ENCODE assay signal across 17 cellular contexts in the genomic region with DNA sequence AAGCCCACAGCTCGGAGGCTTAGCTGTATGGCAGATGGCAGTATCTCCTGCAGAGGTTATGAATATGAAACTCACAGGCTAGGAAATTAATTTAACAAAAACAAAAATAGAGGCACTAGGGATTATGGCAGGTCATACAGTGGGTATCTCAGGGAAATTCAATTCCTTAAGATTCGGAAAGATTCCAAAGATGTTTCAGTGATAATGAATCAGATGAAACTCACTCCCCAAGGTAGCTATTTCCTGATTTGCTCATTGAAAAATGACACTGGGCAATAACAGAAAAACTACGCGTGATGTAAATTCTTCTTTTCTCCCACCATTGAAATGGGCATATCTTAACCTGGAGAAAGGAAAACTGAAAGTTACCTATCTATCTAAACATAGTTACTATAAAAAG.
"Had no signal": no experiment of that assay in that cellular context is flagged by ENCODE, and none has a peak within 500 bp of the region (broad histone marks: within the 10 kb centered on the region; RNA-seq: fewer than 3 reads in every experiment).

No MANE protein-coding gene starts in this region.

- H3K27ac ChIP-seq: coronary artery, epithelial cell of prostate, hepatocyte, testis had no signal

- ATAC-seq: left cardiac atrium had no signal

- H3K9me3 ChIP-seq: testis had no signal

- H3K79me2 ChIP-seq: hepatocyte had no signal

- H3K4me3 ChIP-seq: coronary artery, hepatocyte, testis had no signal

- H3K27me3 ChIP-seq: hepatocyte, testis had no signal

- H2AFZ ChIP-seq: hepatocyte had no signal

- H3K4me2 ChIP-seq: hepatocyte had no signal

- DNase-seq: activated CD4-positive, alpha-beta T cell treated with anti-CD3 and anti-CD28 coated beads for 1 hour; activated CD8-positive, alpha-beta memory T cell treated with anti-CD3 and anti-CD28 coated beads, Interleukin-2, amount 50 U/mL, for 4 hours; activated naive CD4-positive, alpha-beta T cell; activated T-cell treated with anti-CD3 and anti-CD28 coated beads, Interleukin-2, amount 50 U/mL, for 24 hours; foreskin fibroblast; immature natural killer cell; left cardiac atrium; nucleus accumbens; stimulated activated CD4-positive, alpha-beta T cell treated with anti-CD3 and anti-CD28 coated beads, Interleukin-4, amount 100 ng/mL, for 1 hour; stimulated activated naive CD4-positive, alpha-beta T cell; T-helper 1 cell; T-helper 9 cell; testis had no signal

- FAIRE-seq: bronchial epithelial cell had no signal

- H3K4me1 ChIP-seq: testis had no signal
